Comparison of ENCODE assay signal across 11 cellular contexts in genomic region chr9:135502168-135502872, GRCh38. TPM values are rescaled to one million over a fixed set of nuclear protein-coding genes. Genes with fewer than 3 reads are reported as not detected.
DNase-seq lines count a peak whose midpoint lies in the region; ATAC-seq, FAIRE-seq and TF ChIP-seq lines count a peak whose summit lies in the region.
"Had no signal": no experiment of that assay in that cellular context is flagged by ENCODE, and none has a peak within 500 bp of the region (broad histone marks: within the 10 kb centered on the region; RNA-seq: fewer than 3 reads in every experiment).

No MANE protein-coding gene starts in this region.

- TF ChIP-seq CTCF in BE2C (IDR thresholded peaks at IDR 0.05; ENCODE audit: low read depth, low read length) (no peak), astrocyte (IDR thresholded peaks at IDR 0.05; ENCODE audit: insufficient read depth, low read depth, low read length) (no peak)

- peak overlapping the region; percentile 93 for H3K4me2 ChIP-seq in astrocyte (ENCODE audit: low read length)

- no peaks in the 10 kb centered on the region for H3K27me3 ChIP-seq in BE2C
- no peaks in the 10 kb centered on the region for H3K27me3 ChIP-seq in astrocyte (ENCODE audit: insufficient read depth, low read length)
- H3K27me3 ChIP-seq in mucosa of stomach (ENCODE audit: control insufficient read depth, insufficient read depth, low read length), result no peaks in the 10 kb centered on the region

- H3K27me3 Mint-ChIP-seq in IgD-negative memory B cell, result no peaks in the 10 kb centered on the region
- H3K27me3 Mint-ChIP-seq in astrocyte (ENCODE audit: low read depth, unreplicated experiment), result no peaks in the 10 kb centered on the region

- H3K4me1 Mint-ChIP-seq in IgD-negative memory B cell (peaks cover 0 to 9% (median 6%) of the 10 kb centered on the region in 3 donors), astrocyte (ENCODE audit: low read depth, unreplicated experiment) (peaks cover 7% of the 10 kb centered on the region)

- no peak for ATAC-seq in GM18505 (IDR thresholded peaks at IDR 0.05; ENCODE audit: unreplicated experiment)

- H3K9me3 Mint-ChIP-seq in IgD-negative memory B cell (no peaks in the 10 kb centered on the region), astrocyte (ENCODE audit: unreplicated experiment) (no peaks in the 10 kb centered on the region)

- H4K20me1 ChIP-seq in astrocyte (ENCODE audit: insufficient read depth, low read length), result peaks cover 41% of the 10 kb centered on the region

- H3K4me1 ChIP-seq in BE2C (no peaks in the 10 kb centered on the region), astrocyte (ENCODE audit: insufficient read depth, low read length) (peaks cover 14% of the 10 kb centered on the region), mucosa of stomach (ENCODE audit: control insufficient read depth, insufficient read depth, low read length) (peaks cover 21% of the 10 kb centered on the region)

- H3K4me3 Mint-ChIP-seq in IgD-negative memory B cell (peak overlapping the region; percentile 63 to 95 (median 88)), astrocyte (ENCODE audit: unreplicated experiment) (peak overlapping the region; percentile 89)

- H3K4me3 ChIP-seq in BE2C (ENCODE audit: low read depth, low read length) (peak overlapping the region; percentile 90), astrocyte (ENCODE audit: insufficient read depth, low read depth, low read length) (peak overlapping the region; percentile 68), mucosa of stomach (ENCODE audit: low read length) (no peak overlapping the region)

- DNase-seq in BE2C (no peak), astrocyte (ENCODE audit: low read depth) (no peak), iPS-NIHi7 (ENCODE audit: extremely low spot score) (no peak), MV-4-11 (lab: John Stamatoyannopoulos, UW) (no peak), DMS53 treated with DMSO at 0.1 percent for 48 hours (lab: John Stamatoyannopoulos, UW; ENCODE audit: unreplicated experiment) (no peak)
- DNase-seq: activated gamma-delta T cell, DMS 273 treated with DMSO at 0.1 percent for 48 hours, NCI-H1105 had no signal

- H3K27ac ChIP-seq in astrocyte (ENCODE audit: low read depth, low read length), result no peak overlapping the region

- H3K36me3 ChIP-seq in BE2C (peaks cover 38% of the 10 kb centered on the region), astrocyte (ENCODE audit: insufficient read depth, low read length) (no peaks in the 10 kb centered on the region), mucosa of stomach (ENCODE audit: control insufficient read depth, insufficient read depth, low read length) (peaks cover 3% of the 10 kb centered on the region)

- no peak overlapping the region for H2AFZ ChIP-seq in astrocyte (ENCODE audit: low read depth, low read length)

- peaks cover 27% of the 10 kb centered on the region for H3K79me2 ChIP-seq in astrocyte (ENCODE audit: insufficient read depth, low read length)

- no peak for FAIRE-seq in astrocyte (lab: Jason Lieb, UNC)

- no peak for TF ChIP-seq POLR2A in GM18505 (IDR thresholded peaks at IDR 0.05; ENCODE audit: borderline replicate concordance, extremely low read depth, insufficient read depth, insufficient read length)

- H3K36me3 Mint-ChIP-seq in IgD-negative memory B cell (peaks cover 5% of the 10 kb centered on the region), astrocyte (ENCODE audit: low read depth, unreplicated experiment) (peaks cover 11% of the 10 kb centered on the region)

- H3K27ac Mint-ChIP-seq in IgD-negative memory B cell, result peak overlapping the region in 2 of 3 donors; percentile 53 to 80
- H3K27ac Mint-ChIP-seq in astrocyte (ENCODE audit: unreplicated experiment), result no peak overlapping the region

- peak overlapping the region; percentile 89 for H3K9ac ChIP-seq in astrocyte (ENCODE audit: low read length)
- peak overlapping the region; percentile 58 for H3K9ac ChIP-seq in mucosa of stomach (ENCODE audit: low read length)

- H3K9me3 ChIP-seq in BE2C, result no peaks in the 10 kb centered on the region
- H3K9me3 ChIP-seq in astrocyte (ENCODE audit: insufficient read depth, low read depth, low read length), result no peaks in the 10 kb centered on the region
- H3K9me3 ChIP-seq in mucosa of stomach (ENCODE audit: control insufficient read depth, low read length), result no peaks in the 10 kb centered on the region

RNA-seq across cellular contexts. Expression of gene MRPS2, which starts 1.8 kb away (rescaled TPM):
- 553 TPM for polyA plus RNA-seq in BE2C (2012; ENCODE audit: insufficient read depth, insufficient read length, low read depth)
- 65.7 TPM for polyA plus RNA-seq in IgD-negative memory B cell
- total RNA-seq in astrocyte, result 35.8 and 38.6 TPM in 2 replicates

RNA-seq across cellular contexts. Expression of gene LCN1, which starts 18.9 kb away (rescaled TPM):
- 13.4 TPM for polyA plus RNA-seq in BE2C (2012; ENCODE audit: insufficient read depth, insufficient read length, low read depth)
- polyA plus RNA-seq in IgD-negative memory B cell, result not detected
- total RNA-seq in astrocyte, result not detected in 2 replicates

RNA-seq across cellular contexts. Expression of gene PPP1R26, which starts 22.7 kb away (rescaled TPM):
- polyA plus RNA-seq in BE2C (2012; ENCODE audit: insufficient read depth, insufficient read length, low read depth), result 12.8 TPM
- 1.7 TPM for polyA plus RNA-seq in IgD-negative memory B cell
- 10.6 and 11.3 TPM in 2 replicates for total RNA-seq in astrocyte

RNA-seq across cellular contexts. Expression of gene OBP2A, which starts 43.6 kb away (rescaled TPM):
- polyA plus RNA-seq in BE2C (2012; ENCODE audit: insufficient read depth, insufficient read length, low read depth), result not detected
- polyA plus RNA-seq in IgD-negative memory B cell, result not detected
- not detected in 2 replicates for total RNA-seq in astrocyte

RNA-seq across cellular contexts. Expression of gene PAEP, which starts 59.2 kb away (rescaled TPM):
- polyA plus RNA-seq in BE2C (2012; ENCODE audit: insufficient read depth, insufficient read length, low read depth), result not detected
- polyA plus RNA-seq in IgD-negative memory B cell, result not detected
- total RNA-seq in astrocyte, result 0.39 TPM in 1 of 2 replicates, not detected in the other
